Comparison of ENCODE assay signal across 26 cellular contexts in genomic region chr16:57684626-57685358, GRCh38. TPM values are rescaled to one million over a fixed set of nuclear protein-coding genes. Genes with fewer than 3 reads are reported as not detected.
"Had no signal": no experiment of that assay in that cellular context is flagged by ENCODE, and none has a peak within 500 bp of the region (broad histone marks: within the 10 kb centered on the region; RNA-seq: fewer than 3 reads in every experiment).

No MANE protein-coding gene starts in this region.

- H3K9me3 ChIP-seq: gastrocnemius medialis, lower lobe of right lung, ovary, psoas muscle, spleen, thoracic aorta, tibial nerve, upper lobe of left lung, uterus had no signal

- H3K27ac ChIP-seq: epithelial cell of prostate, gastrocnemius medialis, lower lobe of right lung, ovary, psoas muscle, skin epidermis, thoracic aorta, tibial nerve, upper lobe of left lung, uterus had no signal

- DNase-seq: cortex of kidney; effector CD8-positive, alpha-beta T cell; endodermal cell; foreskin fibroblast; gastrocnemius medialis; head of caudate nucleus; left ventricle myocardium superior; lower lobe of right lung; natural killer cell; occipital lobe; ovary; psoas muscle; right cardiac atrium; stimulated activated naive B cell treated with anti-CD40 and anti-IgM and Interleukin-4, amounts not matched to agents 10 μg/mL and 1 μg/mL and 100 μg/mL, for 72 hours; uterus had no signal

- H3K27me3 ChIP-seq: gastrocnemius medialis, ovary, spleen, tibial nerve, upper lobe of left lung, uterus had no signal

- H3K27ac Mint-ChIP-seq: endodermal cell; natural killer cell; stimulated activated naive CD8-positive, alpha-beta T cell treated with anti-CD3 and anti-CD28 coated beads, Interleukin-15, Interleukin-2, amounts not matched to agents 100 ng/mL and 50 ng/mL, for 24 hours had no signal

- H3K4me1 ChIP-seq: gastrocnemius medialis, lower lobe of right lung, psoas muscle, tibial nerve, uterus had no signal

- H3K4me3 Mint-ChIP-seq: endodermal cell; natural killer cell; stimulated activated naive B cell treated with anti-CD40 and anti-IgM and Interleukin-4, amounts not matched to agents 10 μg/mL and 1 μg/mL and 100 μg/mL, for 72 hours; stimulated activated naive CD8-positive, alpha-beta T cell treated with anti-CD3 and anti-CD28 coated beads, Interleukin-15, Interleukin-2, amounts not matched to agents 100 ng/mL and 50 ng/mL, for 24 hours had no signal

- ATAC-seq: esophagus mucosa; gastrocnemius medialis; left ventricle myocardium superior; lower lobe of right lung; natural killer cell; right cardiac atrium; stimulated activated naive B cell treated with anti-CD40 and anti-IgM and Interleukin-4, amounts not matched to agents 10 μg/mL and 1 μg/mL and 100 μg/mL, for 72 hours had no signal

- H3K36me3 Mint-ChIP-seq: natural killer cell; stimulated activated naive B cell treated with anti-CD40 and anti-IgM and Interleukin-4, amounts not matched to agents 10 μg/mL and 1 μg/mL and 100 μg/mL, for 72 hours had no signal

- H3K36me3 ChIP-seq: gastrocnemius medialis, lower lobe of right lung, ovary, thoracic aorta, tibial nerve, upper lobe of left lung, uterus had no signal

- H3K4me3 ChIP-seq: gastrocnemius medialis, lower lobe of right lung, ovary, psoas muscle, skin epidermis, spleen, thoracic aorta, tibial nerve, upper lobe of left lung, uterus had no signal

- H3K27me3 Mint-ChIP-seq: stimulated activated naive B cell treated with anti-CD40 and anti-IgM and Interleukin-4, amounts not matched to agents 10 μg/mL and 1 μg/mL and 100 μg/mL, for 72 hours; stimulated activated naive CD8-positive, alpha-beta T cell treated with anti-CD3 and anti-CD28 coated beads, Interleukin-15, Interleukin-2, amounts not matched to agents 100 ng/mL and 50 ng/mL, for 24 hours had no signal

- H3K9me3 Mint-ChIP-seq: endodermal cell; natural killer cell; stimulated activated naive B cell treated with anti-CD40 and anti-IgM and Interleukin-4, amounts not matched to agents 10 μg/mL and 1 μg/mL and 100 μg/mL, for 72 hours; stimulated activated naive CD8-positive, alpha-beta T cell treated with anti-CD3 and anti-CD28 coated beads, Interleukin-15, Interleukin-2, amounts not matched to agents 100 ng/mL and 50 ng/mL, for 24 hours had no signal

RNA-seq across cellular contexts. Expression of gene DRC7, which starts 9.8 kb away (rescaled TPM):
- total RNA-seq: esophagus mucosa, gastrocnemius medialis, glomerular endothelial cell, left ventricle myocardium superior, mesenteric fat pad, psoas muscle, right cardiac atrium, thoracic aorta had no signal

RNA-seq across cellular contexts. Expression of gene ADGRG3, which starts 16.7 kb away (rescaled TPM):
- total RNA-seq: endodermal cell, renal cortical epithelial cell had no signal
